8 cellular contexts compared by ENCODE assay signal in the genomic region with DNA sequence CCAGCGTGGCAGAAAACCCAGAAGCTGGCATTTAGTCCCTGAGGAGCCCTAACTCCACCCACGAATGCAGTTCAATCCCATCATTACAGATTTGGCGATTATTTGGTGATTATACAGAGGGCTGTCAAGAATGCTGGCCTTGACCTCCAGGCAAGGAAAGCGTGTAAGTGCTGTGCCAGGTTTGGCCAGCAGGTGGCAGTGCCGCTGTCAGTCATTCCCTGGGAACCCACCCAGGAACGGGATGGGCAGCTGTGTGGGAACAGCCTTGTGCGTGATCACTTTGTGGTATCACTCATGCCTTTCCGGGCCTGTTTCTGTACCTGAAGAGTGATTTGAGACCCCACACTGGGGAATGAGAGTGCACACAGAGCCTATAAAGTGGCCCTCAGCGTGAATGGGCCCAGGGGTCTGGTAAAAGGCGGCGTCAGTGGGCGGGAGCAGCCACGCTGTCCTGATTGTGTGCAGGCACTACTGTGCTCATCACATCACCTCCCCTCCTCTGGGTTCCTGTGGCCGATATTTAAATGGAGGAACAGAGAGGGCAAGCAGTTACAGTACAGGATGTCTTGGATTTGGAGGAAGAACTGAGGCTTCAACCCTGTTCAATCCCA.
DNase-seq lines count a peak whose midpoint lies in the region; ATAC-seq, FAIRE-seq and TF ChIP-seq lines count a peak whose summit lies in the region.

No MANE protein-coding gene starts in this region.

- peak overlapping the region; percentile 39 for H3K27ac ChIP-seq in WERI-Rb-1
- H3K27ac ChIP-seq in keratinocyte (ENCODE audit: control insufficient read depth, insufficient read depth, low read length): no peak overlapping the region

- H4K20me1 ChIP-seq in keratinocyte (ENCODE audit: control insufficient read depth, extremely low read depth, insufficient read depth, low read length): no peaks in the 10 kb centered on the region

- no peak overlapping the region for H2AFZ ChIP-seq in keratinocyte (ENCODE audit: control insufficient read depth, low read length)

- H3K4me2 ChIP-seq in keratinocyte (ENCODE audit: control insufficient read depth, extremely low read depth, insufficient read depth, low read depth, low read length): no peak overlapping the region

- H3K4me1 ChIP-seq in Caco-2 (no peaks in the 10 kb centered on the region), keratinocyte (ENCODE audit: control insufficient read depth, extremely low read depth, insufficient read depth, low read length) (no peaks in the 10 kb centered on the region)

- peak; percentile 68 for FAIRE-seq in keratinocyte (lab: Jason Lieb, UNC)

- ATAC-seq in HG02759 (IDR thresholded peaks at IDR 0.05; ENCODE audit: unreplicated experiment): no peak

- no peaks in the 10 kb centered on the region for H3K9me1 ChIP-seq in keratinocyte (ENCODE audit: control insufficient read depth, extremely low read depth, insufficient read depth, low read length)

- H3K9me3 ChIP-seq in Caco-2: no peaks in the 10 kb centered on the region
- no peaks in the 10 kb centered on the region for H3K9me3 ChIP-seq in WERI-Rb-1 (ENCODE audit: severe bottlenecking)
- H3K9me3 ChIP-seq in keratinocyte (ENCODE audit: control insufficient read depth, low read depth, low read length): no peaks in the 10 kb centered on the region

- DNase-seq in Caco-2 (peak in 1 of 2 experiments; percentile 62), HT-29 (ENCODE audit: low spot score) (peak; percentile 62), WERI-Rb-1 (peak; percentile 81), MCF 10A (ENCODE audit: unreplicated experiment) (peak; percentile 45), keratinocyte (ENCODE audit: low read depth, low spot score) (no peak), SKM-1 treated with dmso at 0.1 percent for 144 hours (lab: John Stamatoyannopoulos, UW; ENCODE audit: unreplicated experiment) (no peak)
- DNase-seq in stimulated activated CD4-positive, alpha-beta T cell treated with anti-CD3 and anti-CD28 coated beads, Interleukin-2, amount 100 ng/mL, for 48 hours: peak; percentile 66 to 70

- H3K36me3 Mint-ChIP-seq in Caco-2 (ENCODE audit: insufficient read depth, unreplicated experiment): no peaks in the 10 kb centered on the region
- H3K36me3 Mint-ChIP-seq in MCF 10A (ENCODE audit: insufficient read depth, unreplicated experiment): no peaks in the 10 kb centered on the region

- H3K4me1 Mint-ChIP-seq in Caco-2 (ENCODE audit: low read depth, unreplicated experiment) (no peaks in the 10 kb centered on the region), MCF 10A (ENCODE audit: insufficient read depth, unreplicated experiment) (no peaks in the 10 kb centered on the region)

- H3K27me3 Mint-ChIP-seq in Caco-2 (ENCODE audit: insufficient read depth, unreplicated experiment): no peaks in the 10 kb centered on the region
- no peaks in the 10 kb centered on the region for H3K27me3 Mint-ChIP-seq in MCF 10A (ENCODE audit: insufficient read depth, unreplicated experiment)

- H3K79me2 ChIP-seq in keratinocyte (ENCODE audit: control insufficient read depth, insufficient read depth, low read length): no peaks in the 10 kb centered on the region

- H3K4me3 Mint-ChIP-seq in Caco-2 (ENCODE audit: unreplicated experiment): no peak overlapping the region
- H3K4me3 Mint-ChIP-seq in MCF 10A (ENCODE audit: unreplicated experiment): no peak overlapping the region

- no peaks in the 10 kb centered on the region for H3K27me3 ChIP-seq in Caco-2 (replicated peaks; ENCODE audit: control insufficient read depth, insufficient read depth, low read length)
- H3K27me3 ChIP-seq in WERI-Rb-1 (ENCODE audit: insufficient read depth, low read depth, severe bottlenecking): no peaks in the 10 kb centered on the region
- no peaks in the 10 kb centered on the region for H3K27me3 ChIP-seq in keratinocyte (ENCODE audit: control insufficient read depth, extremely low read depth, insufficient read depth, low read length)

- intact Hi-C loops in Caco-2 (cut with micrococcal nuclease; ENCODE audit: unreplicated experiment): no loop called here
- intact Hi-C loops in MCF 10A (cut with micrococcal nuclease): loop anchor here (2.0 kb wide), 1 partner anchor 148 kb away; no protein-coding TSS in a partner anchor

- H3K9ac ChIP-seq in keratinocyte (ENCODE audit: control insufficient read depth, extremely low read depth, insufficient read depth, low read length): no peak overlapping the region

- CTCF ChIA-PET in Caco-2 (lab: Charles Lee) (no interaction called here), MCF 10A (lab: Yijun Ruan, JAX) (interaction anchor here (0.6 to 2.1 kb wide), 24 partner anchors 8 to 1345 kb away, joined by 3 to 12 read pairs (median 4); no protein-coding TSS in a partner anchor)

- H3K4me3 ChIP-seq in Caco-2 (ENCODE audit: low read depth, low read length) (no peak overlapping the region), WERI-Rb-1 (ENCODE audit: low read depth, low read length) (no peak overlapping the region), keratinocyte (ENCODE audit: control insufficient read depth in 2 of 3, extremely low read depth in 1 of 3, insufficient read depth in 2 of 3, low read depth in 1 of 3, low read length in 3 of 3) (no peak overlapping the region)

- H3K36me3 ChIP-seq in Caco-2 (ENCODE audit: control insufficient read depth, insufficient read depth, low read length): no peaks in the 10 kb centered on the region
- H3K36me3 ChIP-seq in WERI-Rb-1: peaks cover 40% of the 10 kb centered on the region
- H3K36me3 ChIP-seq in keratinocyte (ENCODE audit: control insufficient read depth in 2 of 2, extremely low read depth in 1 of 2, insufficient read depth in 2 of 2, low read length in 2 of 2): no peaks in the 10 kb centered on the region

- TF ChIP-seq CTCF in Caco-2 (IDR thresholded peaks at IDR 0.05; ENCODE audit: insufficient read depth in 1 of 2, low read depth in 1 of 2, low read length in 1 of 2, severe bottlenecking in 1 of 2, unreplicated experiment in 1 of 2): peak; percentile 72
- peak; percentile 98 for TF ChIP-seq CTCF in WERI-Rb-1 (IDR thresholded peaks at IDR 0.05; ENCODE audit: low read depth, low read length)
- peak; percentile 92 for TF ChIP-seq CTCF in MCF 10A (IDR thresholded peaks at IDR 0.05; ENCODE audit: unreplicated experiment)
- TF ChIP-seq CTCF in keratinocyte (optimal IDR thresholded peaks at IDR 0.05 in 1 of 3, IDR thresholded peaks at IDR 0.05 in 1 of 3, conservative IDR thresholded peaks at IDR 0.05 in 1 of 3; ENCODE audit: extremely low read depth in 1 of 3, insufficient read depth in 2 of 3, low read length in 3 of 3): peak; percentile 95 to 99 (median 97)

- no peak overlapping the region for H3K27ac Mint-ChIP-seq in Caco-2 (ENCODE audit: unreplicated experiment)
- no peak overlapping the region for H3K27ac Mint-ChIP-seq in MCF 10A (ENCODE audit: low read depth, unreplicated experiment)

- BruUV-seq in Caco-2 (replicated peaks; lab: Mats Ljungman, UMichigan) (no TSS peak), MCF 10A (replicated peaks; lab: Mats Ljungman, UMichigan) (no TSS peak)

- POLR2A ChIA-PET in Caco-2 (lab: Charles Lee): no interaction called here
- POLR2A ChIA-PET in MCF 10A (lab: Yijun Ruan, JAX): interaction anchor here (1.0 kb wide), 1 partner anchor 37 kb away, joined by 3 read pairs; no protein-coding TSS in a partner anchor

- dilution Hi-C loops in keratinocyte (cut with MboI; ENCODE audit: extremely low pct_ligation_motif_present, low sequenced_read_pairs): no loop called here

- H3K9me3 Mint-ChIP-seq in Caco-2 (ENCODE audit: unreplicated experiment) (no peaks in the 10 kb centered on the region), MCF 10A (ENCODE audit: unreplicated experiment) (no peaks in the 10 kb centered on the region)

Comparison
In these comparisons a context has a peak if more than half of its experiments do, and no peak if none do; other contexts are left out.
1. DNase-seq: peak in HT-29 (single experiment), WERI-Rb-1 (single experiment), MCF 10A (single experiment) and stimulated activated CD4-positive, alpha-beta T cell treated with anti-CD3 and anti-CD28 coated beads, Interleukin-2, amount 100 ng/mL, for 48 hours (2 of 2); none in keratinocyte (single experiment) and SKM-1 treated with dmso at 0.1 percent for 144 hours (single experiment).
2. Peak in every context shown above with its lines, with median percentiles within 50 percentile points of each other: CTCF ChIP-seq.